ENCODE assay signal across 9 cellular contexts in genomic region chr9:23824241-23825142, GRCh38. TPM values are rescaled to one million over a fixed set of nuclear protein-coding genes. Genes with fewer than 3 reads are reported as not detected.
A peak's percentile ranks its signal among the peaks of the same experiment; 100 is the strongest.
DNase-seq lines count a peak whose midpoint lies in the region; ATAC-seq, FAIRE-seq and TF ChIP-seq lines count a peak whose summit lies in the region.
"Had no signal": no experiment of that assay in that cellular context is flagged by ENCODE, and none has a peak within 500 bp of the region (broad histone marks: within the 10 kb centered on the region; RNA-seq: fewer than 3 reads in every experiment).

No MANE protein-coding gene starts in this region.

- no peak overlapping the region for H3K4me2 ChIP-seq in IMR-90 (ENCODE audit: low read depth, low read length)
- peak overlapping the region; percentile 99 for H3K4me2 ChIP-seq in astrocyte (ENCODE audit: low read length)
- peak overlapping the region; percentile 84 for H3K4me2 ChIP-seq in skeletal muscle satellite cell (ENCODE audit: low read length)

- intact Hi-C loops in IMR-90 (cut with micrococcal nuclease): no loop called here

- peaks cover 17% of the 10 kb centered on the region for H3K27me3 ChIP-seq in IMR-90 (ENCODE audit: control insufficient read depth, insufficient read depth, low read length)
- H3K27me3 ChIP-seq in astrocyte (ENCODE audit: insufficient read depth, low read length): peaks cover 42% of the 10 kb centered on the region
- peaks cover 38% of the 10 kb centered on the region for H3K27me3 ChIP-seq in skeletal muscle satellite cell (ENCODE audit: control insufficient read depth, insufficient read depth, low read length)

- H3K18ac ChIP-seq in IMR-90 (ENCODE audit: low read depth, low read length): no peak overlapping the region

- no peak overlapping the region for H3K56ac ChIP-seq in IMR-90 (ENCODE audit: extremely low read depth, insufficient read depth, low read length)

- TF ChIP-seq RAD21 in IMR-90 (IDR thresholded peaks at IDR 0.05; ENCODE audit: low read length): no peak

- H3K9me3 ChIP-seq in IMR-90 (ENCODE audit: control insufficient read depth, insufficient read depth, low read length): no peaks in the 10 kb centered on the region; the same call in 1 of the 2 replicates
- H3K9me3 ChIP-seq in astrocyte (ENCODE audit: insufficient read depth, low read depth, low read length): no peaks in the 10 kb centered on the region
- peaks cover 2% of the 10 kb centered on the region for H3K9me3 ChIP-seq in iPS-18c (ENCODE audit: control insufficient read depth, insufficient read depth, low read length)
- no peaks in the 10 kb centered on the region for H3K9me3 ChIP-seq in skeletal muscle satellite cell (replicated peaks; ENCODE audit: low read length)

- H2AFZ ChIP-seq in IMR-90 (replicated peaks; ENCODE audit: low read length, poor library complexity) (peak overlapping the region; percentile 8), astrocyte (ENCODE audit: low read depth, low read length) (no peak overlapping the region)

- H3K4me1 Mint-ChIP-seq in astrocyte (ENCODE audit: low read depth, unreplicated experiment): peaks cover 6% of the 10 kb centered on the region
- H3K4me1 Mint-ChIP-seq: stimulated activated effector memory CD8-positive, alpha-beta T cell treated with anti-CD3 and anti-CD28 coated beads, Interleukin-12 subunit alpha, Interleukin-12 subunit beta, amount 100 ng/mL, for 72 hours had no signal

- H3K9me3 Mint-ChIP-seq in astrocyte (ENCODE audit: unreplicated experiment): no peaks in the 10 kb centered on the region

- H2BK20ac ChIP-seq in IMR-90 (ENCODE audit: low read depth, low read length): no peak overlapping the region

- BruUV-seq in IMR-90 (replicated peaks; lab: Mats Ljungman, UMichigan): no TSS peak

- CTCF ChIA-PET in IMR-90 (lab: Yijun Ruan, JAX): no interaction called here

- H2BK5ac ChIP-seq in IMR-90 (ENCODE audit: low read depth, low read length, poor library complexity, severe bottlenecking): no peak overlapping the region

- ATAC-seq in IMR-90 (ENCODE audit: low read depth) (no peak), GM19467 (IDR thresholded peaks at IDR 0.05; ENCODE audit: unreplicated experiment) (no peak), HG02852 (IDR thresholded peaks at IDR 0.05; ENCODE audit: unreplicated experiment) (no peak), HG03460 (IDR thresholded peaks at IDR 0.05; ENCODE audit: unreplicated experiment) (no peak)
- ATAC-seq: stimulated activated effector memory CD8-positive, alpha-beta T cell treated with anti-CD3 and anti-CD28 coated beads, Interleukin-12 subunit alpha, Interleukin-12 subunit beta, amount 100 ng/mL, for 72 hours had no signal

- no peaks in the 10 kb centered on the region for H3K36me3 ChIP-seq in IMR-90 (ENCODE audit: control insufficient read depth, insufficient read depth, low read length)
- no peaks in the 10 kb centered on the region for H3K36me3 ChIP-seq in astrocyte (ENCODE audit: insufficient read depth, low read length)
- no peaks in the 10 kb centered on the region for H3K36me3 ChIP-seq in skeletal muscle satellite cell (ENCODE audit: insufficient read depth, low read length)

- H3K27me3 Mint-ChIP-seq in astrocyte (ENCODE audit: low read depth, unreplicated experiment): peaks cover 26% of the 10 kb centered on the region

- no peak overlapping the region for H3K27ac Mint-ChIP-seq in astrocyte (ENCODE audit: unreplicated experiment)
- H3K27ac Mint-ChIP-seq: stimulated activated effector memory CD8-positive, alpha-beta T cell treated with anti-CD3 and anti-CD28 coated beads, Interleukin-12 subunit alpha, Interleukin-12 subunit beta, amount 100 ng/mL, for 72 hours had no signal

- no peak overlapping the region for H2AK9ac ChIP-seq in IMR-90 (replicated peaks; ENCODE audit: low read depth, low read length, poor library complexity)

- no peak overlapping the region for H4K5ac ChIP-seq in IMR-90 (ENCODE audit: low read depth, low read length)

- H3K79me1 ChIP-seq in IMR-90 (ENCODE audit: low read depth in 1 of 2, low read length in 2 of 2): no peaks in the 10 kb centered on the region

- H3K36me3 Mint-ChIP-seq in astrocyte (ENCODE audit: low read depth, unreplicated experiment): no peaks in the 10 kb centered on the region
- H3K36me3 Mint-ChIP-seq: stimulated activated effector memory CD8-positive, alpha-beta T cell treated with anti-CD3 and anti-CD28 coated beads, Interleukin-12 subunit alpha, Interleukin-12 subunit beta, amount 100 ng/mL, for 72 hours had no signal

- H3K14ac ChIP-seq in IMR-90 (replicated peaks; ENCODE audit: low read depth, low read length): no peak overlapping the region

- TF ChIP-seq CTCF in IMR-90 (conservative IDR thresholded peaks at IDR 0.05; ENCODE audit: low read depth, low read length) (no peak), astrocyte (IDR thresholded peaks at IDR 0.05; ENCODE audit: insufficient read depth, low read depth, low read length) (no peak)

- no peaks in the 10 kb centered on the region for H3K9me1 ChIP-seq in IMR-90 (ENCODE audit: insufficient read depth, low read length)

- H4K20me1 ChIP-seq in IMR-90 (ENCODE audit: insufficient read depth, low read length) (no peaks in the 10 kb centered on the region), astrocyte (ENCODE audit: insufficient read depth, low read length) (no peaks in the 10 kb centered on the region)

- no peak overlapping the region for H3K4ac ChIP-seq in IMR-90 (ENCODE audit: low read depth, low read length)

- DNase-seq in IMR-90 (no peak), astrocyte (ENCODE audit: low read depth) (peak; percentile 13), ACHN (no peak)

- no peaks in the 10 kb centered on the region for H3K79me2 ChIP-seq in astrocyte (ENCODE audit: insufficient read depth, low read length)

- dilution Hi-C loops in IMR-90 (cut with HindIII; ENCODE audit: low sequenced_read_pairs, unreplicated experiment): no loop called here

- no peak overlapping the region for H2AK5ac ChIP-seq in IMR-90 (ENCODE audit: low read depth, low read length)

- H3K9ac ChIP-seq in IMR-90 (ENCODE audit: low read depth, low read length) (no peak overlapping the region), astrocyte (ENCODE audit: low read length) (no peak overlapping the region), skeletal muscle satellite cell (ENCODE audit: low read depth, low read length) (no peak overlapping the region)

- no peak for TF ChIP-seq POLR2A in IMR-90 (IDR thresholded peaks at IDR 0.05; ENCODE audit: low read depth, low read length)

- in situ Hi-C loops in IMR-90 (cut with MboI; ENCODE audit: low sequenced_read_pairs): no loop called here
- in situ Hi-C loops in ACHN (cut with HindIII; ENCODE audit: low pct_ligation_motif_present, low pct_unique_long_range_greater_than_20kb, low sequenced_read_pairs): no loop called here

- H3K4me3 ChIP-seq in IMR-90 (ENCODE audit: insufficient read depth, low read depth, low read length): no peak overlapping the region
- H3K4me3 ChIP-seq in astrocyte (ENCODE audit: insufficient read depth, low read depth, low read length): peak overlapping the region; percentile 75
- peak overlapping the region; percentile 74 for H3K4me3 ChIP-seq in iPS-18c (ENCODE audit: insufficient read depth, low read depth, low read length)
- peak overlapping the region; percentile 68 for H3K4me3 ChIP-seq in skeletal muscle satellite cell (ENCODE audit: low read length)

- H4K91ac ChIP-seq in IMR-90 (ENCODE audit: insufficient read depth, low read depth, low read length): no peak overlapping the region

- no peak overlapping the region for H3K23ac ChIP-seq in IMR-90 (ENCODE audit: low read depth, low read length)

- 0% methylated on average over 4 of the region's 44 CpGs; no CpG with 5 or more reads in 1 of the 2 experiments for WGBS in IMR-90 (ENCODE audit: extremely low coverage in 2 of 2, insufficient read length in 1 of 2), 2 experiments

- H3K4me1 ChIP-seq in IMR-90 (ENCODE audit: control insufficient read depth, insufficient read depth, low read length): no peaks in the 10 kb centered on the region
- H3K4me1 ChIP-seq in astrocyte (ENCODE audit: insufficient read depth, low read length): no peaks in the 10 kb centered on the region
- H3K4me1 ChIP-seq in skeletal muscle satellite cell (ENCODE audit: control insufficient read depth, insufficient read depth, low read length): peaks cover 14% of the 10 kb centered on the region

- POLR2A ChIA-PET in IMR-90 (lab: Charles Lee; ENCODE audit: unreplicated experiment): no interaction called here

- H3K27ac ChIP-seq in IMR-90 (ENCODE audit: insufficient read depth, low read length): no peak overlapping the region
- H3K27ac ChIP-seq in astrocyte (ENCODE audit: low read depth, low read length): no peak overlapping the region

- no peak overlapping the region for H2BK15ac ChIP-seq in IMR-90 (ENCODE audit: low read depth, low read length)

- FAIRE-seq in astrocyte (lab: Jason Lieb, UNC): no peak

- no peak overlapping the region for H3K4me3 Mint-ChIP-seq in astrocyte (ENCODE audit: unreplicated experiment)
- H3K4me3 Mint-ChIP-seq: stimulated activated effector memory CD8-positive, alpha-beta T cell treated with anti-CD3 and anti-CD28 coated beads, Interleukin-12 subunit alpha, Interleukin-12 subunit beta, amount 100 ng/mL, for 72 hours had no signal

- no peak overlapping the region for H2BK120ac ChIP-seq in IMR-90 (ENCODE audit: low read depth, low read length)

- no peak overlapping the region for H4K8ac ChIP-seq in IMR-90 (ENCODE audit: low read depth in 2 of 2, low read length in 2 of 2)

TF ChIP-seq in IMR-90, 13 proteins besides CTCF, POLR2A, EP300 and RAD21:
- TF ChIP-seq BHLHE40 (IDR thresholded peaks at IDR 0.05; ENCODE audit: low read depth, low read length): no peak
- TF ChIP-seq MAZ (IDR thresholded peaks at IDR 0.05; ENCODE audit: borderline replicate concordance, low read depth, low read length): no peak
- TF ChIP-seq RFX5 (IDR thresholded peaks at IDR 0.05; ENCODE audit: low read depth, low read length): no peak

RNA-seq across cellular contexts. Expression of gene ELAVL2, which starts 1.5 kb away (rescaled TPM):
- 0.28 and 0.36 TPM in 2 replicates for total RNA-seq in IMR-90 (2012; rRNA removed)
- polyA plus RNA-seq in IMR-90 (2012; rRNA removed): 0.04 TPM in 1 of 2 replicates, not detected in the other
- polyA plus RNA-seq in IMR-90 (2012; cell fraction: cytosol; rRNA removed): not detected in 2 replicates
- polyA plus RNA-seq in IMR-90 (2012; cell fraction: nucleus; rRNA removed; ENCODE audit: low replicate concordance): not detected in 2 replicates
- 19.1 and 22.2 TPM in 2 replicates for total RNA-seq in astrocyte
- under 0.01 and 1.3 TPM in 2 replicates for total RNA-seq in skeletal muscle satellite cell (2012; rRNA removed)

Comparison
In these comparisons a context has a peak if more than half of its experiments do, and no peak if none do; other contexts are left out.
1. RNA of gene ELAVL2, which starts 1.5 kb away (total RNA-seq): 19.1 to 22.2 TPM in astrocyte; 0.28 to 0.36 TPM in IMR-90; every median in the first group is over 10 times any median in the second.